In the genomic region with DNA sequence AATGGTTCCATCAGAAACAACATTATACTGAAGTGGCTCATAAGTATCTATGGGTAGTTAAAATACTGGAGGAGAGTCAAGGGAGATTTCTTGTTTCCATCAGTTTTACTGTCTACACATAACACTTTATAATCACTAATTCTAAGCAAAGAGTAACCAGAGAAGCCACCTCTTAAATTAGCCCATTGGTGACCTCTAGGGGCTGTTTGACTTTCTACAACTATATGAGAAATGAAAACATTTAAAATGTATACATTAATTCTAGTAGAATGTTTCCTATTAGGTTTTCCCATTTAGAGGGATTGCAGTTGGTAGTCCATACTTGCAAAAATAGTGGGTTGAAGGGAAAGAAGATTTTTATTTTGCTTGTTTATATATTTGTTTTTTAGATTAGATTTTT, we compare ENCODE assay signal across 8 cellular contexts.
DNase-seq lines count a peak whose midpoint lies in the region; ATAC-seq and TF ChIP-seq lines count a peak whose summit lies in the region.

No MANE protein-coding gene starts in this region.

- no peak overlapping the region for H2BK120ac ChIP-seq in H9 (ENCODE audit: low read depth, low read length, poor library complexity, severe bottlenecking)

- no peak overlapping the region for H3K23ac ChIP-seq in H9 (ENCODE audit: insufficient read length, low read depth, low read length)

- no peak overlapping the region for H3K14ac ChIP-seq in H9 (ENCODE audit: insufficient read depth, low read length)

- H3K27me3 Mint-ChIP-seq in H9 (ENCODE audit: low read depth), result no peaks in the 10 kb centered on the region
- H3K27me3 Mint-ChIP-seq in activated naive CD8-positive, alpha-beta T cell treated with anti-CD3 and anti-CD28 coated beads, Interleukin-2, amount 50 U/mL, for 24 hours, result peaks cover 2% of the 10 kb centered on the region

- H2BK15ac ChIP-seq in H9 (ENCODE audit: low read depth, low read length), result no peak overlapping the region

- H3K23me2 ChIP-seq in H9 (ENCODE audit: insufficient read length, low read depth, low read length, poor library complexity, severe bottlenecking), result no peaks in the 10 kb centered on the region

- no peak overlapping the region for H2AFZ ChIP-seq in H9 (ENCODE audit: low read length)

- no peak overlapping the region for H3K4ac ChIP-seq in H9 (ENCODE audit: low read depth, low read length)

- DNase-seq in GM04504 (ENCODE audit: low read depth) (peak; percentile 2), H9 (no peak), NCI-H748 (lab: John Stamatoyannopoulos, UW; ENCODE audit: unreplicated experiment) (peak; percentile 49), fibroblast of peridontal ligament (ENCODE audit: extremely low read depth) (peak; percentile 43), NCI-H187 treated with DMSO at 0.1 percent for 48 hours (lab: John Stamatoyannopoulos, UW) (no peak), NCI-H1048 (lab: John Stamatoyannopoulos, UW) (no peak)
- no peak for DNase-seq in activated naive CD8-positive, alpha-beta T cell treated with anti-CD3 and anti-CD28 coated beads, Interleukin-2, amount 50 U/mL, for 24 hours

- no peak overlapping the region for H3K56ac ChIP-seq in H9 (ENCODE audit: insufficient read length, low read depth, low read length)

- H4K5ac ChIP-seq in H9 (ENCODE audit: insufficient read length, low read depth, low read length), result no peak overlapping the region

- H3K9ac ChIP-seq in H9 (ENCODE audit: extremely low read depth, insufficient read length, low read length), result no peak overlapping the region

- no peaks in the 10 kb centered on the region for H3K4me1 ChIP-seq in H9 (ENCODE audit: insufficient read depth, low read length)

- no peak overlapping the region for H2AK5ac ChIP-seq in H9 (ENCODE audit: insufficient read length, low read length)

- H3K27ac Mint-ChIP-seq in H9, result no peak overlapping the region
- no peak overlapping the region for H3K27ac Mint-ChIP-seq in activated naive CD8-positive, alpha-beta T cell treated with anti-CD3 and anti-CD28 coated beads, Interleukin-2, amount 50 U/mL, for 24 hours

- H3K18ac ChIP-seq in H9 (ENCODE audit: insufficient read length, low read depth, low read length), result no peak overlapping the region

- H3K9me3 Mint-ChIP-seq in H9, result peaks cover 0 to 3% of the 10 kb centered on the region in 2 experiments; a peak in 2 of 5 replicates
- H3K9me3 Mint-ChIP-seq in activated naive CD8-positive, alpha-beta T cell treated with anti-CD3 and anti-CD28 coated beads, Interleukin-2, amount 50 U/mL, for 24 hours, result no peaks in the 10 kb centered on the region

- H4K8ac ChIP-seq in H9 (replicated peaks; ENCODE audit: insufficient read length, low read depth, low read length), result no peak overlapping the region

- no peaks in the 10 kb centered on the region for H4K20me1 ChIP-seq in H9 (ENCODE audit: control insufficient read depth, insufficient read depth, insufficient read length)

- H3K4me1 Mint-ChIP-seq in H9, result peaks cover 0 to 6% of the 10 kb centered on the region in 2 experiments; a peak in 2 of 4 replicates
- H3K4me1 Mint-ChIP-seq in activated naive CD8-positive, alpha-beta T cell treated with anti-CD3 and anti-CD28 coated beads, Interleukin-2, amount 50 U/mL, for 24 hours, result no peaks in the 10 kb centered on the region

- H3K36me3 Mint-ChIP-seq in H9 (ENCODE audit: insufficient read depth in 1 of 3, low read depth in 3 of 3), result 0 out of 7 replicates have a peak, but pooled peaks cover 0 to 2% (median 0%) of the 10 kb centered on the region in 3 experiments
- no peaks in the 10 kb centered on the region for H3K36me3 Mint-ChIP-seq in activated naive CD8-positive, alpha-beta T cell treated with anti-CD3 and anti-CD28 coated beads, Interleukin-2, amount 50 U/mL, for 24 hours (ENCODE audit: low read depth)

- no peaks in the 10 kb centered on the region for H3K79me2 ChIP-seq in H9 (ENCODE audit: insufficient read depth, low read length)

- H3T11ph ChIP-seq in H9 (ENCODE audit: low read length), result no peak overlapping the region

- H4K91ac ChIP-seq in H9 (ENCODE audit: insufficient read length, low read depth, low read length), result no peak overlapping the region

- no peaks in the 10 kb centered on the region for H3K79me1 ChIP-seq in H9 (ENCODE audit: insufficient read depth, low read depth, low read length, poor library complexity, severe bottlenecking)

- TF ChIP-seq CTCF in H9 (conservative IDR thresholded peaks at IDR 0.05), result peak; percentile 75

- no peaks in the 10 kb centered on the region for H3K9me3 ChIP-seq in H9 (ENCODE audit: control insufficient read depth, low read depth, low read length)

- H3K27me3 ChIP-seq in H9 (ENCODE audit: insufficient read depth, low read length), result no peaks in the 10 kb centered on the region

- no peak overlapping the region for H2BK12ac ChIP-seq in H9 (ENCODE audit: insufficient read length, low read depth, low read length)

- H3K4me2 ChIP-seq in H9 (ENCODE audit: insufficient read depth, insufficient read length, low read length), result no peak overlapping the region

- H2BK20ac ChIP-seq in H9 (ENCODE audit: low read depth, low read length, poor library complexity, severe bottlenecking), result no peak overlapping the region

- no peak for ATAC-seq in activated naive CD8-positive, alpha-beta T cell treated with anti-CD3 and anti-CD28 coated beads, Interleukin-2, amount 50 U/mL, for 24 hours
- ATAC-seq in GM21529 (IDR thresholded peaks at IDR 0.05; ENCODE audit: unreplicated experiment), result no peak

- H3K4me3 Mint-ChIP-seq in H9, result no peak overlapping the region
- H3K4me3 Mint-ChIP-seq in activated naive CD8-positive, alpha-beta T cell treated with anti-CD3 and anti-CD28 coated beads, Interleukin-2, amount 50 U/mL, for 24 hours, result no peak overlapping the region

- no peak overlapping the region for H3K27ac ChIP-seq in H9 (ENCODE audit: insufficient read length, low read depth, low read length)

- no peak overlapping the region for H2BK5ac ChIP-seq in H9 (ENCODE audit: insufficient read length, low read length)

Comparison
In these comparisons a context has a peak if more than half of its experiments do, and no peak if none do; other contexts are left out.
1. DNase-seq: peak in GM04504 (single experiment), NCI-H748 (single experiment) and fibroblast of peridontal ligament (single experiment); none in H9 (single experiment), activated naive CD8-positive, alpha-beta T cell treated with anti-CD3 and anti-CD28 coated beads, Interleukin-2, amount 50 U/mL, for 24 hours (single experiment), NCI-H187 treated with DMSO at 0.1 percent for 48 hours (single experiment) and NCI-H1048 (single experiment).